In genomic region chr20:63622096-63622495, GRCh38 we compare ENCODE assay signal across 14 cellular contexts.
"Had no signal": no experiment of that assay in that cellular context is flagged by ENCODE, and none has a peak within 500 bp of the region (broad histone marks: within the 10 kb centered on the region; RNA-seq: fewer than 3 reads in every experiment).

No MANE protein-coding gene starts in this region.

- H3K9me3 ChIP-seq: esophagus squamous epithelium, lower lobe of right lung, ovary, thoracic aorta had no signal

- H3K4me3 ChIP-seq: cardiac muscle cell, coronary artery, esophagus squamous epithelium, lower lobe of right lung, ovary, thoracic aorta had no signal

- DNase-seq: activated CD4-positive, alpha-beta T cell treated with anti-CD3 and anti-CD28 coated beads for 1 hour; activated CD4-positive, alpha-beta T cell treated with anti-CD3 and anti-CD28 coated beads, Interleukin-2, amount 50 U/mL, for 4 hours; activated naive CD4-positive, alpha-beta T cell treated with Interleukin-2 at 50 U/mL for 16 hours; activated T-cell treated with anti-CD3 and anti-CD28 coated beads for 4 hours; effector CD4-positive, alpha-beta T cell; esophagus squamous epithelium; hippocampal formation; kidney glomerular epithelial cell; lower lobe of right lung; ovary; SW 1271 had no signal

- H3K27ac ChIP-seq: cardiac muscle cell, coronary artery, esophagus squamous epithelium, lower lobe of right lung, ovary, thoracic aorta had no signal

- H3K36me3 ChIP-seq: cardiac muscle cell, ovary had no signal

- H3K27me3 ChIP-seq: cardiac muscle cell, esophagus squamous epithelium, ovary had no signal
